Comparison of ENCODE assay signal across 6 cellular contexts in genomic region chr17:7216242-7217112, GRCh38. TPM values are rescaled to one million over a fixed set of nuclear protein-coding genes. Genes with fewer than 3 reads are reported as not detected.
A peak's percentile ranks its signal among the peaks of the same experiment; 100 is the strongest.
DNase-seq lines count a peak whose midpoint lies in the region; ATAC-seq and TF ChIP-seq lines count a peak whose summit lies in the region.

No MANE protein-coding gene starts in this region.

- peaks cover 65% of the 10 kb centered on the region for H3K4me1 Mint-ChIP-seq in activated CD4-positive, alpha-beta memory T cell treated with anti-CD3 and anti-CD28 coated beads for 36 hours (ENCODE audit: low read depth)
- peaks cover 63% of the 10 kb centered on the region for H3K4me1 Mint-ChIP-seq in activated CD4-positive, alpha-beta memory T cell treated with anti-CD3 and anti-CD28 coated beads, Interleukin-2, amount 10 ng/mL, durations not matched to agents 7 days and 5 days
- H3K4me1 Mint-ChIP-seq in glutamatergic neuron (ENCODE audit: low read depth, unreplicated experiment): peaks cover 47% of the 10 kb centered on the region

- H3K4me1 ChIP-seq in tibial artery: peaks cover 0 to 69% (median 50%) of the 10 kb centered on the region in 4 donors

- H3K9me3 Mint-ChIP-seq in activated CD4-positive, alpha-beta memory T cell treated with anti-CD3 and anti-CD28 coated beads for 36 hours: no peaks in the 10 kb centered on the region
- H3K9me3 Mint-ChIP-seq in activated CD4-positive, alpha-beta memory T cell treated with anti-CD3 and anti-CD28 coated beads, Interleukin-2, amount 10 ng/mL, durations not matched to agents 7 days and 5 days: no peaks in the 10 kb centered on the region
- H3K9me3 Mint-ChIP-seq in glutamatergic neuron (ENCODE audit: unreplicated experiment): peaks cover 17% of the 10 kb centered on the region

- POLR2A ChIA-PET in activated CD4-positive, alpha-beta memory T cell treated with anti-CD3 and anti-CD28 coated beads for 36 hours (lab: Charles Lee): interaction anchor here (0.5 kb wide), 1 partner anchor 1011 kb away, joined by 3 read pairs; no protein-coding TSS in a partner anchor
- POLR2A ChIA-PET in activated CD4-positive, alpha-beta memory T cell treated with anti-CD3 and anti-CD28 coated beads, Interleukin-2, amount 10 ng/mL, durations not matched to agents 7 days and 5 days (lab: Charles Lee): interaction anchor here (0.7 kb wide), 1 partner anchor 252 kb away, joined by 3 read pairs; no protein-coding TSS in a partner anchor

- DNase-seq in activated CD4-positive, alpha-beta memory T cell treated with anti-CD3 and anti-CD28 coated beads for 36 hours: no peak
- DNase-seq in activated CD4-positive, alpha-beta memory T cell treated with anti-CD3 and anti-CD28 coated beads, Interleukin-2, amount 10 ng/mL, durations not matched to agents 7 days and 5 days: no peak
- DNase-seq in glutamatergic neuron (no peak), tibial artery (no peak)

- H3K27me3 ChIP-seq in tibial artery: peaks cover 0 to 22% of the 10 kb centered on the region in 2 donors

- peaks cover 4% of the 10 kb centered on the region for H3K36me3 Mint-ChIP-seq in activated CD4-positive, alpha-beta memory T cell treated with anti-CD3 and anti-CD28 coated beads for 36 hours
- H3K36me3 Mint-ChIP-seq in activated CD4-positive, alpha-beta memory T cell treated with anti-CD3 and anti-CD28 coated beads, Interleukin-2, amount 10 ng/mL, durations not matched to agents 7 days and 5 days (ENCODE audit: low read depth): peaks cover 8% of the 10 kb centered on the region
- H3K36me3 Mint-ChIP-seq in glutamatergic neuron (ENCODE audit: unreplicated experiment): no peaks in the 10 kb centered on the region

- H3K9me3 ChIP-seq in tibial artery: no peaks in the 10 kb centered on the region

- no peak for ATAC-seq in GM18909 (IDR thresholded peaks at IDR 0.05; ENCODE audit: poor library complexity, unreplicated experiment)
- ATAC-seq in HG02588 (IDR thresholded peaks at IDR 0.05; ENCODE audit: unreplicated experiment): no peak

- peak overlapping the region; percentile 62 for H3K27ac Mint-ChIP-seq in activated CD4-positive, alpha-beta memory T cell treated with anti-CD3 and anti-CD28 coated beads for 36 hours
- H3K27ac Mint-ChIP-seq in activated CD4-positive, alpha-beta memory T cell treated with anti-CD3 and anti-CD28 coated beads, Interleukin-2, amount 10 ng/mL, durations not matched to agents 7 days and 5 days: no peak overlapping the region
- peak overlapping the region; percentile 62 for H3K27ac Mint-ChIP-seq in glutamatergic neuron (ENCODE audit: unreplicated experiment)

- peak overlapping the region; percentile 33 for H3K4me3 Mint-ChIP-seq in activated CD4-positive, alpha-beta memory T cell treated with anti-CD3 and anti-CD28 coated beads for 36 hours
- no peak overlapping the region for H3K4me3 Mint-ChIP-seq in activated CD4-positive, alpha-beta memory T cell treated with anti-CD3 and anti-CD28 coated beads, Interleukin-2, amount 10 ng/mL, durations not matched to agents 7 days and 5 days
- peak overlapping the region; percentile 93 for H3K4me3 Mint-ChIP-seq in glutamatergic neuron (ENCODE audit: unreplicated experiment)

- H3K4me3 ChIP-seq in tibial artery: peak overlapping the region; percentile 44 to 49

- H3K36me3 ChIP-seq in tibial artery: peaks cover 0 to 6% (median 0%) of the 10 kb centered on the region in 3 donors

- peak overlapping the region; percentile 64 to 69 for H3K27ac ChIP-seq in tibial artery

- CTCF ChIA-PET in activated CD4-positive, alpha-beta memory T cell treated with anti-CD3 and anti-CD28 coated beads for 36 hours (lab: Charles Lee): no interaction called here
- CTCF ChIA-PET in activated CD4-positive, alpha-beta memory T cell treated with anti-CD3 and anti-CD28 coated beads, Interleukin-2, amount 10 ng/mL, durations not matched to agents 7 days and 5 days (lab: Charles Lee): interaction anchor here (1.6 kb wide), 1 partner anchor 69 kb away, joined by 3 read pairs; no protein-coding TSS in a partner anchor

- H3K27me3 Mint-ChIP-seq in activated CD4-positive, alpha-beta memory T cell treated with anti-CD3 and anti-CD28 coated beads for 36 hours: peaks cover 7% of the 10 kb centered on the region
- H3K27me3 Mint-ChIP-seq in activated CD4-positive, alpha-beta memory T cell treated with anti-CD3 and anti-CD28 coated beads, Interleukin-2, amount 10 ng/mL, durations not matched to agents 7 days and 5 days: peaks cover 12% of the 10 kb centered on the region
- peaks cover 27% of the 10 kb centered on the region for H3K27me3 Mint-ChIP-seq in glutamatergic neuron (ENCODE audit: unreplicated experiment)

- intact Hi-C loops in activated CD4-positive, alpha-beta memory T cell treated with anti-CD3 and anti-CD28 coated beads for 36 hours (cut with micrococcal nuclease): no loop called here
- intact Hi-C loops in tibial artery (cut with DNase I; ENCODE audit: low total_unique reads): no loop called here

- TF ChIP-seq CTCF in glutamatergic neuron (IDR thresholded peaks at IDR 0.05; ENCODE audit: partially characterized antibody, unreplicated experiment) (no peak), tibial artery (IDR thresholded peaks at IDR 0.05) (no peak)

RNA-seq across cellular contexts. Expression of gene DLG4, which starts 3.2 kb away (rescaled TPM):
- total RNA-seq in activated CD4-positive, alpha-beta memory T cell treated with anti-CD3 and anti-CD28 coated beads for 36 hours: 1 to 10 TPM; 7.9 to 8.4 TPM
- total RNA-seq in activated CD4-positive, alpha-beta memory T cell treated with anti-CD3 and anti-CD28 coated beads, Interleukin-2, amount 10 ng/mL, durations not matched to agents 7 days and 5 days: 1 to 10 TPM; 5.2 to 5.3 TPM
- 157 TPM for total RNA-seq in glutamatergic neuron (ENCODE audit: unreplicated experiment)

RNA-seq across cellular contexts. Expression of gene ACADVL, which starts 3.3 kb away (rescaled TPM):
- total RNA-seq in activated CD4-positive, alpha-beta memory T cell treated with anti-CD3 and anti-CD28 coated beads for 36 hours: 100 to 1,000 TPM; 332 to 340 TPM
- total RNA-seq in activated CD4-positive, alpha-beta memory T cell treated with anti-CD3 and anti-CD28 coated beads, Interleukin-2, amount 10 ng/mL, durations not matched to agents 7 days and 5 days: 100 to 1,000 TPM; 364 to 370 TPM
- total RNA-seq in glutamatergic neuron (ENCODE audit: unreplicated experiment): 375 TPM

RNA-seq across cellular contexts. Expression of gene DVL2, which starts 17.8 kb away (rescaled TPM):
- 10 to 100 TPM; 44.7 to 48.2 TPM for total RNA-seq in activated CD4-positive, alpha-beta memory T cell treated with anti-CD3 and anti-CD28 coated beads for 36 hours
- 10 to 100 TPM; 47.2 to 49.1 TPM for total RNA-seq in activated CD4-positive, alpha-beta memory T cell treated with anti-CD3 and anti-CD28 coated beads, Interleukin-2, amount 10 ng/mL, durations not matched to agents 7 days and 5 days
- total RNA-seq in glutamatergic neuron (ENCODE audit: unreplicated experiment): 79.1 TPM

RNA-seq across cellular contexts. Expression of gene PHF23, which starts 22.8 kb away (rescaled TPM):
- total RNA-seq in activated CD4-positive, alpha-beta memory T cell treated with anti-CD3 and anti-CD28 coated beads for 36 hours: 10 to 100 TPM; 24.0 to 28.7 TPM
- total RNA-seq in activated CD4-positive, alpha-beta memory T cell treated with anti-CD3 and anti-CD28 coated beads, Interleukin-2, amount 10 ng/mL, durations not matched to agents 7 days and 5 days: 10 to 100 TPM; 45.9 to 53.1 TPM
- total RNA-seq in glutamatergic neuron (ENCODE audit: unreplicated experiment): 72.3 TPM

RNA-seq across cellular contexts. Expression of gene GABARAP, which starts 25.8 kb away (rescaled TPM):
- 100 to 1,000 TPM; 188 to 199 TPM for total RNA-seq in activated CD4-positive, alpha-beta memory T cell treated with anti-CD3 and anti-CD28 coated beads for 36 hours
- total RNA-seq in activated CD4-positive, alpha-beta memory T cell treated with anti-CD3 and anti-CD28 coated beads, Interleukin-2, amount 10 ng/mL, durations not matched to agents 7 days and 5 days: 100 to 1,000 TPM; 303 to 313 TPM
- total RNA-seq in glutamatergic neuron (ENCODE audit: unreplicated experiment): 908 TPM

Comparison
In these comparisons a context has a peak if more than half of its experiments do, and no peak if none do; other contexts are left out.
1. RNA of gene DLG4, which starts 3.2 kb away (total RNA-seq): 157 TPM in glutamatergic neuron (single experiment); 7.9 to 8.4 TPM in activated CD4-positive, alpha-beta memory T cell treated with anti-CD3 and anti-CD28 coated beads for 36 hours and 5.2 to 5.3 TPM in activated CD4-positive, alpha-beta memory T cell treated with anti-CD3 and anti-CD28 coated beads, Interleukin-2, amount 10 ng/mL, durations not matched to agents 7 days and 5 days; every median in the first group is over 10 times any median in the second.